9 cellular contexts compared by ENCODE assay signal in genomic region chr3:3191675-3192480, GRCh38. TPM values are rescaled to one million over a fixed set of nuclear protein-coding genes. Genes with fewer than 3 reads are reported as not detected.
DNase-seq lines count a peak whose midpoint lies in the region; ATAC-seq and TF ChIP-seq lines count a peak whose summit lies in the region.
"Had no signal": no experiment of that assay in that cellular context is flagged by ENCODE, and none has a peak within 500 bp of the region (broad histone marks: within the 10 kb centered on the region; RNA-seq: fewer than 3 reads in every experiment).

No MANE protein-coding gene starts in this region.

- H3K36me3 Mint-ChIP-seq in Calu3 (ENCODE audit: insufficient read depth, unreplicated experiment), result no peaks in the 10 kb centered on the region
- H3K36me3 Mint-ChIP-seq in activated naive CD8-positive, alpha-beta T cell treated with anti-CD3 and anti-CD28 coated beads for 36 hours, result peaks cover 2% of the 10 kb centered on the region

- peaks cover 39% of the 10 kb centered on the region for H3K27me3 Mint-ChIP-seq in Calu3 (ENCODE audit: unreplicated experiment)
- no peaks in the 10 kb centered on the region for H3K27me3 Mint-ChIP-seq in activated naive CD8-positive, alpha-beta T cell treated with anti-CD3 and anti-CD28 coated beads for 36 hours

- H3K9me3 Mint-ChIP-seq in Calu3 (ENCODE audit: low read depth, unreplicated experiment), result peaks cover 3% of the 10 kb centered on the region
- H3K9me3 Mint-ChIP-seq in activated naive CD8-positive, alpha-beta T cell treated with anti-CD3 and anti-CD28 coated beads for 36 hours, result no peaks in the 10 kb centered on the region

- intact Hi-C loops in Calu3 (cut with micrococcal nuclease; ENCODE audit: unreplicated experiment), result no loop called here
- intact Hi-C loops in psoas muscle (cut with DNase I), result no loop called here

- peak; percentile 6 for DNase-seq in Calu3
- DNase-seq in activated naive CD8-positive, alpha-beta T cell treated with anti-CD3 and anti-CD28 coated beads for 36 hours, result no peak
- DNase-seq in psoas muscle, result no peak
- DNase-seq in SK-N-DZ (ENCODE audit: low spot score), result no peak
- DNase-seq: PC-9 had no signal

- peaks cover 2% of the 10 kb centered on the region for H3K9me3 ChIP-seq in KOPT-K1 (ENCODE audit: insufficient read depth, low read length, poor library complexity, severe bottlenecking)
- peaks cover 9% of the 10 kb centered on the region for H3K9me3 ChIP-seq in mesodermal cell (ENCODE audit: control insufficient read depth, low read length)
- peaks cover 3% of the 10 kb centered on the region for H3K9me3 ChIP-seq in psoas muscle

- 55% methylated on average over 4 of the region's 5 CpGs for WGBS in mesodermal cell (ENCODE audit: insufficient coverage in 2 of 2), 2 experiments
- WGBS in psoas muscle, 3 donors, result 49 to 61% (median 53%) methylated on average over 5 of the region's 5 CpGs

- H3K36me3 ChIP-seq in KOPT-K1 (ENCODE audit: insufficient read depth, low read length) (no peaks in the 10 kb centered on the region), mesodermal cell (ENCODE audit: control insufficient read depth, insufficient read depth, low read length) (no peaks in the 10 kb centered on the region), psoas muscle (ENCODE audit: insufficient read depth in 1 of 2, low read depth in 1 of 2) (no peaks in the 10 kb centered on the region)

- no peak overlapping the region for H3K4me3 Mint-ChIP-seq in Calu3 (ENCODE audit: low read depth, unreplicated experiment)
- H3K4me3 Mint-ChIP-seq in activated naive CD8-positive, alpha-beta T cell treated with anti-CD3 and anti-CD28 coated beads for 36 hours, result peak overlapping the region; percentile 12

- H3K27me3 ChIP-seq in psoas muscle (ENCODE audit: insufficient read depth in 3 of 3, low read length in 2 of 3), result no peaks in the 10 kb centered on the region

- peaks cover 12% of the 10 kb centered on the region for H3K4me1 ChIP-seq in mesodermal cell (ENCODE audit: control insufficient read depth, insufficient read depth, low read length, poor library complexity, severe bottlenecking)
- H3K4me1 ChIP-seq in psoas muscle, result no peaks in the 10 kb centered on the region

- ATAC-seq in psoas muscle (no peak), GM21423 (IDR thresholded peaks at IDR 0.05; ENCODE audit: unreplicated experiment) (no peak)
- ATAC-seq: esophagus mucosa had no signal

- TF ChIP-seq CTCF in Calu3 (IDR thresholded peaks at IDR 0.05; ENCODE audit: unreplicated experiment) (no peak), psoas muscle (IDR thresholded peaks at IDR 0.05) (no peak)

- CTCF ChIA-PET in Calu3 (lab: Charles Lee), result interaction anchor here (0.6 kb wide), 1 partner anchor 1631 kb away, joined by 4 read pairs; no protein-coding TSS in a partner anchor

- no TSS peak for BruUV-seq in Calu3 (replicated peaks; lab: Mats Ljungman, UMichigan)

- peaks cover 12% of the 10 kb centered on the region for H3K4me1 Mint-ChIP-seq in Calu3 (ENCODE audit: low read depth, unreplicated experiment)
- peaks cover 32% of the 10 kb centered on the region for H3K4me1 Mint-ChIP-seq in activated naive CD8-positive, alpha-beta T cell treated with anti-CD3 and anti-CD28 coated beads for 36 hours

- no peak overlapping the region for H3K4me3 ChIP-seq in mesodermal cell (ENCODE audit: extremely low read depth, insufficient read depth, low read length, poor library complexity, severe bottlenecking)
- H3K4me3 ChIP-seq in psoas muscle, result no peak overlapping the region
- H3K4me3 ChIP-seq: PC-9 had no signal

- no peak overlapping the region for H3K27ac Mint-ChIP-seq in Calu3 (ENCODE audit: unreplicated experiment)
- peak overlapping the region; percentile 63 for H3K27ac Mint-ChIP-seq in activated naive CD8-positive, alpha-beta T cell treated with anti-CD3 and anti-CD28 coated beads for 36 hours

- H3K27ac ChIP-seq in KOPT-K1 (ENCODE audit: low read depth, low read length, poor library complexity, severe bottlenecking), result peak overlapping the region; percentile 48
- H3K27ac ChIP-seq in mesodermal cell (ENCODE audit: low read depth, low read length, severe bottlenecking), result peak overlapping the region; percentile 52
- no peak overlapping the region for H3K27ac ChIP-seq in psoas muscle
- H3K27ac ChIP-seq: PC-9 had no signal

RNA-seq across cellular contexts. Expression of gene CRBN, which starts 12.4 kb away (rescaled TPM):
- total RNA-seq in Calu3 (2022), result 24.8 and 31.6 TPM in 2 replicates
- total RNA-seq in activated naive CD8-positive, alpha-beta T cell treated with anti-CD3 and anti-CD28 coated beads for 36 hours, result 10 to 100 TPM; 37.7 to 43.6 TPM
- polyA plus RNA-seq in mesodermal cell (2013, experiment 1 of 2), result 60.7 TPM
- polyA plus RNA-seq in mesodermal cell (2013, experiment 2 of 2), result 61.0 TPM
- 10 to 100 TPM; 40.6 to 55.2 (median 47.3) TPM for total RNA-seq in psoas muscle
- polyA plus RNA-seq in psoas muscle, result 10 to 100 TPM; 17.9 to 30.7 (median 26.7) TPM
- polyA plus RNA-seq in SK-N-DZ (2014; cell fraction: cytosol; rRNA removed), result 59.4 and 66.2 TPM in 2 replicates
- 97.9 and 136 TPM in 2 replicates for polyA plus RNA-seq in SK-N-DZ (2014; cell fraction: nucleus; rRNA removed)
